8 cellular contexts compared by ENCODE assay signal in genomic region chr5:125485003-125485641, GRCh38.
DNase-seq lines count a peak whose midpoint lies in the region; ATAC-seq, FAIRE-seq and TF ChIP-seq lines count a peak whose summit lies in the region.

No MANE protein-coding gene starts in this region.

- H3K79me2 ChIP-seq in GM23248 (ENCODE audit: insufficient read depth) (no peaks in the 10 kb centered on the region), keratinocyte (ENCODE audit: control insufficient read depth, insufficient read depth, low read length) (no peaks in the 10 kb centered on the region)

- no peaks in the 10 kb centered on the region for H4K20me1 ChIP-seq in GM23248 (ENCODE audit: insufficient read depth)
- H4K20me1 ChIP-seq in keratinocyte (ENCODE audit: control insufficient read depth, extremely low read depth, insufficient read depth, low read length), result no peaks in the 10 kb centered on the region

- H3K27ac ChIP-seq in GM23248 (peak overlapping the region; percentile 69), brain microvascular endothelial cell (peak overlapping the region; percentile 79), keratinocyte (ENCODE audit: control insufficient read depth, insufficient read depth, low read length) (peak overlapping the region; percentile 93)

- in situ Hi-C loops in GM23248 (cut with MboI), result no loop called here
- in situ Hi-C loops in brain microvascular endothelial cell (cut with HindIII; ENCODE audit: low pct_ligation_motif_present, low sequenced_read_pairs), result no loop called here

- H3K9me2 ChIP-seq in GM23248 (ENCODE audit: insufficient read depth), result no peaks in the 10 kb centered on the region

- H3K9me1 ChIP-seq in keratinocyte (ENCODE audit: control insufficient read depth, extremely low read depth, insufficient read depth, low read length), result no peaks in the 10 kb centered on the region

- peak overlapping the region; percentile 31; the same call in 1 of the 2 replicates for H3K9ac ChIP-seq in GM23248
- H3K9ac ChIP-seq in keratinocyte (ENCODE audit: control insufficient read depth, extremely low read depth, insufficient read depth, low read length), result peak overlapping the region; percentile 59

- 0 to 1% methylated on average over 5 of the region's 5 CpGs for WGBS in GM23248 (ENCODE audit: low coverage in 1 of 2, low lambda C conversion rate in 2 of 2, missing lambda C conversion rate in 2 of 2), 2 experiments

- H3K27me3 ChIP-seq in GM23248 (replicated peaks; ENCODE audit: insufficient read depth) (no peaks in the 10 kb centered on the region; the same call in none of the 2 replicates), brain microvascular endothelial cell (replicated peaks) (no peaks in the 10 kb centered on the region), keratinocyte (ENCODE audit: control insufficient read depth, extremely low read depth, insufficient read depth, low read length) (no peaks in the 10 kb centered on the region)

- H3K36me3 ChIP-seq in GM23248 (ENCODE audit: low read depth) (no peaks in the 10 kb centered on the region), brain microvascular endothelial cell (replicated peaks) (no peaks in the 10 kb centered on the region), keratinocyte (ENCODE audit: control insufficient read depth in 2 of 2, extremely low read depth in 1 of 2, insufficient read depth in 2 of 2, low read length in 2 of 2) (no peaks in the 10 kb centered on the region)

- ATAC-seq in GM18909 (IDR thresholded peaks at IDR 0.05; ENCODE audit: poor library complexity, unreplicated experiment), result no peak

- TF ChIP-seq CTCF in brain microvascular endothelial cell (IDR thresholded peaks at IDR 0.05; ENCODE audit: low read depth, low read length, missing control alignments) (no peak), keratinocyte (optimal IDR thresholded peaks at IDR 0.05 in 1 of 3, IDR thresholded peaks at IDR 0.05 in 1 of 3, conservative IDR thresholded peaks at IDR 0.05 in 1 of 3; ENCODE audit: extremely low read depth in 1 of 3, insufficient read depth in 2 of 3, low read length in 3 of 3) (no peak)

- H2AFZ ChIP-seq in GM23248 (no peak overlapping the region), keratinocyte (ENCODE audit: control insufficient read depth, low read length) (peak overlapping the region; percentile 0)

- H3K4me1 ChIP-seq in GM23248 (ENCODE audit: insufficient read depth) (peaks cover 30% of the 10 kb centered on the region), keratinocyte (ENCODE audit: control insufficient read depth, extremely low read depth, insufficient read depth, low read length) (peaks cover 36% of the 10 kb centered on the region)

- FAIRE-seq in keratinocyte (lab: Jason Lieb, UNC), result peak; percentile 96

- dilution Hi-C loops in keratinocyte (cut with MboI; ENCODE audit: extremely low pct_ligation_motif_present, low sequenced_read_pairs), result no loop called here

- DNase-seq in GM23248, result peak; percentile 99
- DNase-seq in NCI-H2196 (lab: John Stamatoyannopoulos, UW; ENCODE audit: unreplicated experiment), result peak; percentile 85
- DNase-seq in brain microvascular endothelial cell, result peak; percentile 90
- DNase-seq in keratinocyte (ENCODE audit: low read depth, low spot score), result peak; percentile 83
- DNase-seq in stromal cell of bone marrow (ENCODE audit: low read depth), result peak; percentile 100
- DNase-seq in effector CD8-positive, alpha-beta T cell (lab: John Stamatoyannopoulos, UW), result no peak
- no peak for DNase-seq in activated effector memory CD4-positive, alpha-beta T cell treated with Interleukin-2 at 50 U/mL for 16 hours

- H3K4me3 ChIP-seq in GM23248, result peak overlapping the region; percentile 54
- peak overlapping the region; percentile 9 for H3K4me3 ChIP-seq in brain microvascular endothelial cell (ENCODE audit: low read depth, low read length)
- peak overlapping the region in 2 of 3 experiments; percentile 28 to 53 for H3K4me3 ChIP-seq in keratinocyte (ENCODE audit: control insufficient read depth in 2 of 3, extremely low read depth in 1 of 3, insufficient read depth in 2 of 3, low read depth in 1 of 3, low read length in 3 of 3)

- H3K4me2 ChIP-seq in GM23248 (ENCODE audit: unreplicated experiment) (peak overlapping the region; percentile 81), keratinocyte (ENCODE audit: control insufficient read depth, extremely low read depth, insufficient read depth, low read depth, low read length) (peak overlapping the region; percentile 83)

- H3F3A ChIP-seq in GM23248 (ENCODE audit: insufficient read depth), result peaks cover 38% of the 10 kb centered on the region

- no peaks in the 10 kb centered on the region for H3K9me3 ChIP-seq in GM23248 (ENCODE audit: low read depth)
- no peaks in the 10 kb centered on the region for H3K9me3 ChIP-seq in keratinocyte (ENCODE audit: control insufficient read depth, low read depth, low read length)

Comparison
In these comparisons a context has a peak if more than half of its experiments do, and no peak if none do; other contexts are left out.
1. DNase-seq: peak in GM23248 (single experiment), NCI-H2196 (single experiment), brain microvascular endothelial cell (single experiment), keratinocyte (single experiment) and stromal cell of bone marrow (single experiment); none in effector CD8-positive, alpha-beta T cell (single experiment) and activated effector memory CD4-positive, alpha-beta T cell treated with Interleukin-2 at 50 U/mL for 16 hours (single experiment).
2. Peak in every context shown above with its lines, with median percentiles within 50 percentile points of each other: H3K27ac ChIP-seq and H3K4me3 ChIP-seq.